Comparison of ENCODE assay signal across 8 cellular contexts in genomic region chr7:126177779-126178178, GRCh38.
"Had no signal": no experiment of that assay in that cellular context is flagged by ENCODE, and none has a peak within 500 bp of the region (broad histone marks: within the 10 kb centered on the region; RNA-seq: fewer than 3 reads in every experiment).

No MANE protein-coding gene starts in this region.

- H3K27ac ChIP-seq: HL-60 had no signal

- FAIRE-seq: H54 had no signal

- ATAC-seq: HCT116 had no signal

- DNase-seq: GOT3, H9, HFFc6, Kasumi-1, KG1 had no signal
